ENCODE assay signal across 19 cellular contexts in genomic region chr5:167804512-167805220, GRCh38.
DNase-seq lines count a peak whose midpoint lies in the region; ATAC-seq, FAIRE-seq and TF ChIP-seq lines count a peak whose summit lies in the region.
"Had no signal": no experiment of that assay in that cellular context is flagged by ENCODE, and none has a peak within 500 bp of the region (broad histone marks: within the 10 kb centered on the region; RNA-seq: fewer than 3 reads in every experiment).

No MANE protein-coding gene starts in this region.

- H3K4ac ChIP-seq in H1 (replicated peaks; ENCODE audit: insufficient read length, low read depth, low read length): no peak overlapping the region

- no peaks in the 10 kb centered on the region for H3K23me2 ChIP-seq in H1 (ENCODE audit: low read depth, low read length)

- TF ChIP-seq RAD21 in H1 (IDR thresholded peaks at IDR 0.05 in 1 of 2, conservative IDR thresholded peaks at IDR 0.05 in 1 of 2; ENCODE audit: low read depth in 2 of 2, low read length in 2 of 2): no peak

- H3K36me3 ChIP-seq in PC-9 (ENCODE audit: low read depth): no peaks in the 10 kb centered on the region
- no peaks in the 10 kb centered on the region for H3K36me3 ChIP-seq in H1 (ENCODE audit: control insufficient read depth in 2 of 4, insufficient read depth in 4 of 4, low read length in 3 of 4)
- no peaks in the 10 kb centered on the region for H3K36me3 ChIP-seq in pancreas
- H3K36me3 ChIP-seq: MG63 had no signal

- H3K27ac Mint-ChIP-seq in nephron progenitor cell: no peak overlapping the region
- H3K27ac Mint-ChIP-seq: B cell had no signal

- TF ChIP-seq POLR2A in H1 (IDR thresholded peaks at IDR 0.05; ENCODE audit: control extremely low read depth in 1 of 2, low read depth in 2 of 2, low read length in 2 of 2): no peak

- H3K23ac ChIP-seq in H1 (ENCODE audit: insufficient read length): no peak overlapping the region

- no peaks in the 10 kb centered on the region for H3K79me1 ChIP-seq in H1 (ENCODE audit: low read depth, low read length)

- H2AFZ ChIP-seq in PC-9 (no peak overlapping the region), H1 (ENCODE audit: low read length) (no peak overlapping the region)

- H3K27me3 ChIP-seq in PC-9 (ENCODE audit: insufficient read depth, low read depth) (no peaks in the 10 kb centered on the region), H1 (replicated peaks in 1 of 4; ENCODE audit: control insufficient read depth in 3 of 4, extremely low read depth in 1 of 4, insufficient read depth in 3 of 4, low read length in 3 of 4) (no peaks in the 10 kb centered on the region), pancreas (no peaks in the 10 kb centered on the region)
- H3K27me3 ChIP-seq: MG63 had no signal

- H3K4me1 Mint-ChIP-seq in nephron progenitor cell: peaks cover 27% of the 10 kb centered on the region
- H3K4me1 Mint-ChIP-seq: B cell had no signal

- WGBS in H1 (ENCODE audit: extremely low coverage in 1 of 2, insufficient coverage in 1 of 2, insufficient read length in 1 of 2, insufficient replicate concordance in 2 of 2, low coverage in 1 of 2, low lambda C conversion rate in 2 of 2, missing lambda C conversion rate in 1 of 2), 2 experiments: 92% methylated on average over 7 of the region's 7 CpGs; no CpG with 5 or more reads in 1 of the 2 experiments
- 77% methylated on average over 7 of the region's 7 CpGs for WGBS in pancreas, 2 donors

- H3K9me3 ChIP-seq in PC-9 (ENCODE audit: insufficient read depth, low read depth) (no peaks in the 10 kb centered on the region; the same call in 1 of the 2 replicates), H1 (ENCODE audit: insufficient read depth in 2 of 2, low read depth in 1 of 2, low read length in 1 of 2) (no peaks in the 10 kb centered on the region), pancreas (no peaks in the 10 kb centered on the region)
- H3K9me3 ChIP-seq: A549, MG63 had no signal

- H3K9me2 ChIP-seq in PC-9 (ENCODE audit: insufficient read depth): no peaks in the 10 kb centered on the region

- H3F3A ChIP-seq in PC-9 (ENCODE audit: insufficient read depth, low read depth): peaks cover 21% of the 10 kb centered on the region; the same call in 1 of the 2 replicates

- FAIRE-seq in H1 (lab: Jason Lieb, UNC): no peak
- FAIRE-seq in D721Med (lab: Jason Lieb, UNC): no peak
- no peak for FAIRE-seq in pancreas (lab: Jason Lieb, UNC)
- FAIRE-seq: A549 had no signal

- no TSS peak for BruUV-seq in PC-9 (replicated peaks; lab: Mats Ljungman, UMichigan)

- peak overlapping the region; percentile 87; the same call in 1 of the 2 replicates for H3K27ac ChIP-seq in PC-9
- H3K27ac ChIP-seq in H1 (ENCODE audit: low read depth, low read length): no peak overlapping the region
- peak overlapping the region in 11 of 21 experiments; percentile 8 to 70 (median 48) for H3K27ac ChIP-seq in skin epidermis
- H3K27ac ChIP-seq in pancreas: no peak overlapping the region
- H3K27ac ChIP-seq: A549 had no signal

- no peak overlapping the region for H3K4me3 Mint-ChIP-seq in nephron progenitor cell
- H3K4me3 Mint-ChIP-seq: B cell had no signal

- H3K27me3 Mint-ChIP-seq in nephron progenitor cell (ENCODE audit: low read depth, poor library complexity): peaks cover 9% of the 10 kb centered on the region
- H3K27me3 Mint-ChIP-seq: B cell had no signal

- no peak overlapping the region for H2BK5ac ChIP-seq in H1 (ENCODE audit: low read depth, low read length)

- DNase-seq in PC-9 (no peak), H1 (ENCODE audit: low read depth in 1 of 2, low spot score in 2 of 2) (no peak), glomerular visceral epithelial cell (ENCODE audit: extremely low spot score) (peak; percentile 37), NCI-H2171 treated with DMSO at 0.1 percent for 48 hours (lab: John Stamatoyannopoulos, UW) (no peak), D721Med (ENCODE audit: insufficient read length, low spot score) (no peak), nephron progenitor cell (no peak), pancreas (no peak)
- DNase-seq: DMS79, GOT3, Karpas-422, MG63, NCI-H1417, NCI-H1694 treated with DMSO at 0.1 percent for 48 hours, NCI-H2227 treated with DMSO at 0.1 percent for 48 hours, NCI-H510A had no signal

- no peak for ATAC-seq in pancreas
- ATAC-seq: A549, SK-N-SH treated with all-trans-retinoic acid at 6 μM for 48 hours had no signal

- no peak overlapping the region for H4K8ac ChIP-seq in H1 (ENCODE audit: extremely low read depth, insufficient read depth, low read length)

- POLR2A ChIA-PET in PC-9 (lab: Charles Lee; ENCODE audit: unreplicated experiment) (no interaction called here), H1 (lab: Charles Lee; ENCODE audit: partially characterized antibody) (interaction anchor here (0.6 to 0.9 kb wide), 2 partner anchors 46 to 405 kb away, joined by 3 read pairs; no protein-coding TSS in a partner anchor)

- H2BK12ac ChIP-seq in H1 (ENCODE audit: low read depth, low read length): no peak overlapping the region; the same call in 1 of the 2 replicates

- no peak overlapping the region for H3K56ac ChIP-seq in H1 (replicated peaks; ENCODE audit: insufficient read length, low read depth, low read length)

- no peak overlapping the region for H4K5ac ChIP-seq in H1 (ENCODE audit: insufficient read length, low read depth, low read length)

- no peak overlapping the region for H3K9ac ChIP-seq in H1 (replicated peaks in 1 of 4; ENCODE audit: extremely low read depth in 1 of 4, low read depth in 3 of 4, low read length in 3 of 4)

- no peak overlapping the region for H4K91ac ChIP-seq in H1 (replicated peaks; ENCODE audit: insufficient read length, low read length)

- TF ChIP-seq CTCF in PC-9 (conservative IDR thresholded peaks at IDR 0.05) (no peak), H1 (IDR thresholded peaks at IDR 0.05; ENCODE audit: control extremely low read depth in 1 of 3, insufficient read depth in 1 of 3, low read depth in 1 of 3, low read length in 3 of 3) (no peak), D721Med (IDR thresholded peaks at IDR 0.05; ENCODE audit: insufficient read depth, missing control alignments) (no peak), nephron progenitor cell (IDR thresholded peaks at IDR 0.05) (no peak), pancreas (IDR thresholded peaks at IDR 0.05) (no peak)

- H3K4me3 ChIP-seq in PC-9 (no peak overlapping the region), H1 (ENCODE audit: extremely low read depth in 1 of 4, insufficient read depth in 2 of 4, low read depth in 3 of 4, low read length in 4 of 4) (no peak overlapping the region), skin epidermis (no peak overlapping the region), pancreas (no peak overlapping the region)
- H3K4me3 ChIP-seq: A549, MG63 had no signal

- H2BK20ac ChIP-seq in H1 (ENCODE audit: low read length): no peak overlapping the region

- H4K20me1 ChIP-seq in PC-9 (ENCODE audit: insufficient read depth) (no peaks in the 10 kb centered on the region), H1 (replicated peaks in 1 of 2; ENCODE audit: control insufficient read depth in 1 of 2, insufficient read depth in 2 of 2, low read length in 2 of 2) (no peaks in the 10 kb centered on the region)

- no peak overlapping the region for H2BK120ac ChIP-seq in H1 (replicated peaks; ENCODE audit: low read depth, low read length)

- peak overlapping the region; percentile 38; the same call in 1 of the 2 replicates for H2BK15ac ChIP-seq in H1 (ENCODE audit: low read length)

- H2AK5ac ChIP-seq in H1 (ENCODE audit: low read depth, low read length): no peak overlapping the region; the same call in 1 of the 2 replicates

- no peaks in the 10 kb centered on the region for H3K36me3 Mint-ChIP-seq in nephron progenitor cell (ENCODE audit: low read depth)

- no peaks in the 10 kb centered on the region for H3K9me3 Mint-ChIP-seq in nephron progenitor cell

- H3K79me2 ChIP-seq in PC-9 (ENCODE audit: low read depth) (no peaks in the 10 kb centered on the region), H1 (ENCODE audit: control insufficient read depth in 1 of 2, insufficient read depth in 2 of 2, low read length in 2 of 2) (no peaks in the 10 kb centered on the region)

- no peak overlapping the region for H3K14ac ChIP-seq in H1 (ENCODE audit: insufficient read length)

- no peak for TF ChIP-seq EP300 in H1 (IDR thresholded peaks at IDR 0.05; ENCODE audit: borderline replicate concordance in 1 of 2, low read depth in 2 of 2, low read length in 2 of 2)

- H3K18ac ChIP-seq in H1 (ENCODE audit: extremely low read depth, low read length): no peak overlapping the region

- H3K4me2 ChIP-seq in PC-9 (no peak overlapping the region), H1 (ENCODE audit: insufficient read depth in 1 of 2, low read depth in 2 of 2, low read length in 2 of 2) (no peak overlapping the region)
- H3K4me2 ChIP-seq: A549 had no signal

- CTCF ChIA-PET in PC-9 (lab: Charles Lee): no interaction called here
- CTCF ChIA-PET in H1 (lab: Charles Lee; ENCODE audit: partially characterized antibody): interaction anchor here (0.8 to 1.8 kb wide), 4 partner anchors 15 to 243 kb away, joined by 3 to 5 read pairs (median 3); no protein-coding TSS in a partner anchor

- intact Hi-C loops in PC-9 (cut with micrococcal nuclease; ENCODE audit: unreplicated experiment): no loop called here
- intact Hi-C loops in pancreas (cut with DNase I): no loop called here

- H3K4me1 ChIP-seq in PC-9 (replicated peaks; ENCODE audit: insufficient read depth): peaks cover 35% of the 10 kb centered on the region
- H3K4me1 ChIP-seq in H1 (replicated peaks in 1 of 4; ENCODE audit: control insufficient read depth in 3 of 4, insufficient read depth in 4 of 4, low read length in 3 of 4): peaks cover 0 to 3% (median 1%) of the 10 kb centered on the region in 4 experiments; a peak in 3 of 7 replicates
- H3K4me1 ChIP-seq in pancreas: no peaks in the 10 kb centered on the region
- H3K4me1 ChIP-seq: A549 had no signal

TF ChIP-seq in H1, 55 proteins besides CTCF, POLR2A, EP300 and RAD21:
- TF ChIP-seq KDM5A (IDR thresholded peaks at IDR 0.05; ENCODE audit: low read length) (no peak), SP2 (IDR thresholded peaks at IDR 0.05; ENCODE audit: low read length) (no peak), PHF8 (conservative IDR thresholded peaks at IDR 0.05; ENCODE audit: low read depth, low read length) (no peak), POU5F1 (IDR thresholded peaks at IDR 0.05; ENCODE audit: low read depth, low read length) (no peak)

Comparison
In these comparisons a context has a peak if more than half of its experiments do, and no peak if none do; other contexts are left out.
1. H3K27ac ChIP-seq: peak in PC-9 (single experiment) and skin epidermis (11 of 21); none in H1 (single experiment) and pancreas (0 of 4).